In genomic region chr1:35390600-35391494, GRCh38 we compare ENCODE assay signal across 22 cellular contexts.
DNase-seq lines count a peak whose midpoint lies in the region; ATAC-seq, FAIRE-seq and TF ChIP-seq lines count a peak whose summit lies in the region.
"Had no signal": no experiment of that assay in that cellular context is flagged by ENCODE, and none has a peak within 500 bp of the region (broad histone marks: within the 10 kb centered on the region; RNA-seq: fewer than 3 reads in every experiment).

No MANE protein-coding gene starts in this region.

- H3K4me1 ChIP-seq in HUES48 (ENCODE audit: control insufficient read depth, insufficient read depth, low read length) (peaks cover 47% of the 10 kb centered on the region), astrocyte (ENCODE audit: insufficient read depth, low read length) (no peaks in the 10 kb centered on the region), kidney (ENCODE audit: control insufficient read depth in 1 of 2, insufficient read depth in 1 of 2, low read depth in 1 of 2, low read length in 2 of 2) (no peaks in the 10 kb centered on the region)
- H3K4me1 ChIP-seq: lower lobe of right lung had no signal

- H3K9me3 ChIP-seq in HUES48 (ENCODE audit: control insufficient read depth, insufficient read depth, low read length) (no peaks in the 10 kb centered on the region), astrocyte (ENCODE audit: insufficient read depth, low read depth, low read length) (no peaks in the 10 kb centered on the region), kidney (ENCODE audit: control insufficient read depth in 1 of 2, low read length in 2 of 2) (no peaks in the 10 kb centered on the region)
- H3K9me3 ChIP-seq: lower lobe of right lung had no signal

- H3K4me2 ChIP-seq in astrocyte (ENCODE audit: low read length) = no peak overlapping the region

- no peaks in the 10 kb centered on the region for H3K27me3 ChIP-seq in HUES48 (ENCODE audit: control insufficient read depth, insufficient read depth, low read length)
- H3K27me3 ChIP-seq in astrocyte (ENCODE audit: insufficient read depth, low read length) = no peaks in the 10 kb centered on the region

- H3K27ac ChIP-seq in HUES48 (ENCODE audit: low read depth, low read length) (peak overlapping the region; percentile 92), astrocyte (ENCODE audit: low read depth, low read length) (no peak overlapping the region), kidney (ENCODE audit: low read depth in 2 of 2, low read length in 2 of 2) (no peak overlapping the region)
- H3K27ac ChIP-seq: lower lobe of right lung had no signal

- no peak overlapping the region for H2AFZ ChIP-seq in astrocyte (ENCODE audit: low read depth, low read length)

- peak; percentile 21 for DNase-seq in AG10803 (ENCODE audit: low read depth)
- DNase-seq in astrocyte (ENCODE audit: low read depth) = peak; percentile 10
- peak; percentile 59 for DNase-seq in iPS-NIHi11 (ENCODE audit: low spot score)
- no peak for DNase-seq in stimulated activated effector memory CD8-positive, alpha-beta T cell treated with anti-CD3 and anti-CD28 coated beads, Interleukin-12 subunit alpha, Interleukin-12 subunit beta, amount 100 ng/mL, for 72 hours (ENCODE audit: low spot score in 2 of 2)
- DNase-seq in kidney = no peak
- no peak for DNase-seq in NCI-H446 treated with DMSO at 0.1 percent for 48 hours (lab: John Stamatoyannopoulos, UW)
- no peak for DNase-seq in NCI-H2196 (lab: John Stamatoyannopoulos, UW; ENCODE audit: unreplicated experiment)
- DNase-seq: cerebellar nuclear complex; DMS 273 treated with DMSO at 0.1 percent for 48 hours; effector CD4-positive, alpha-beta T cell; KG1; lower lobe of right lung; NCI-H1048; NCI-H2081 treated with DMSO at 0.1 percent for 48 hours; NCI-H524; SHP77; stimulated activated CD8-positive, alpha-beta memory T cell treated with anti-CD3 and anti-CD28 coated beads, Interleukin-4, amount 100 ng/mL, for 48 hours had no signal

- H3K4me3 ChIP-seq in AG10803 (ENCODE audit: low read length) (no peak overlapping the region), HUES48 (ENCODE audit: low read depth, low read length) (peak overlapping the region; percentile 15; the same call in 1 of the 2 replicates), astrocyte (ENCODE audit: insufficient read depth, low read depth, low read length) (no peak overlapping the region), kidney (ENCODE audit: low read length in 2 of 2) (no peak overlapping the region)
- H3K4me3 ChIP-seq: GM12878, lower lobe of right lung had no signal

- H3K36me3 Mint-ChIP-seq in astrocyte (ENCODE audit: low read depth, unreplicated experiment) = peaks cover 17% of the 10 kb centered on the region
- H3K36me3 Mint-ChIP-seq in stimulated activated effector memory CD8-positive, alpha-beta T cell treated with anti-CD3 and anti-CD28 coated beads, Interleukin-12 subunit alpha, Interleukin-12 subunit beta, amount 100 ng/mL, for 72 hours = peaks cover 87% of the 10 kb centered on the region

- H3K27ac Mint-ChIP-seq in astrocyte (ENCODE audit: unreplicated experiment) = no peak overlapping the region
- H3K27ac Mint-ChIP-seq in stimulated activated effector memory CD8-positive, alpha-beta T cell treated with anti-CD3 and anti-CD28 coated beads, Interleukin-12 subunit alpha, Interleukin-12 subunit beta, amount 100 ng/mL, for 72 hours = no peak overlapping the region

- peaks cover 62% of the 10 kb centered on the region for H3K36me3 ChIP-seq in HUES48 (ENCODE audit: control insufficient read depth, insufficient read depth, low read length)
- H3K36me3 ChIP-seq in astrocyte (ENCODE audit: insufficient read depth, low read length) = peaks cover 48% of the 10 kb centered on the region
- H3K36me3 ChIP-seq in kidney (ENCODE audit: control insufficient read depth in 1 of 2, insufficient read depth in 2 of 2, low read length in 2 of 2) = peaks cover 19 to 46% of the 10 kb centered on the region in 2 donors

- peaks cover 4% of the 10 kb centered on the region for H4K20me1 ChIP-seq in astrocyte (ENCODE audit: insufficient read depth, low read length)

- no peaks in the 10 kb centered on the region for H3K79me2 ChIP-seq in astrocyte (ENCODE audit: insufficient read depth, low read length)

- FAIRE-seq in astrocyte (lab: Jason Lieb, UNC) = no peak
- FAIRE-seq in kidney (lab: Jason Lieb, UNC) = no peak
- FAIRE-seq: GM12878 had no signal

- H3K4me1 Mint-ChIP-seq in astrocyte (ENCODE audit: low read depth, unreplicated experiment) = no peaks in the 10 kb centered on the region
- no peaks in the 10 kb centered on the region for H3K4me1 Mint-ChIP-seq in stimulated activated effector memory CD8-positive, alpha-beta T cell treated with anti-CD3 and anti-CD28 coated beads, Interleukin-12 subunit alpha, Interleukin-12 subunit beta, amount 100 ng/mL, for 72 hours

- intact Hi-C loops in kidney (cut with DNase I) = no loop called here

- no peaks in the 10 kb centered on the region for H3K27me3 Mint-ChIP-seq in astrocyte (ENCODE audit: low read depth, unreplicated experiment)
- H3K27me3 Mint-ChIP-seq: activated naive CD8-positive, alpha-beta T cell had no signal

- no peak overlapping the region for H3K4me3 Mint-ChIP-seq in astrocyte (ENCODE audit: unreplicated experiment)
- H3K4me3 Mint-ChIP-seq in stimulated activated effector memory CD8-positive, alpha-beta T cell treated with anti-CD3 and anti-CD28 coated beads, Interleukin-12 subunit alpha, Interleukin-12 subunit beta, amount 100 ng/mL, for 72 hours = no peak overlapping the region
- H3K4me3 Mint-ChIP-seq: activated naive CD8-positive, alpha-beta T cell; CD14-positive monocyte had no signal

- no peaks in the 10 kb centered on the region for H3K9me3 Mint-ChIP-seq in astrocyte (ENCODE audit: unreplicated experiment)
- no peaks in the 10 kb centered on the region for H3K9me3 Mint-ChIP-seq in stimulated activated effector memory CD8-positive, alpha-beta T cell treated with anti-CD3 and anti-CD28 coated beads, Interleukin-12 subunit alpha, Interleukin-12 subunit beta, amount 100 ng/mL, for 72 hours

- TF ChIP-seq CTCF in AG10803 (conservative IDR thresholded peaks at IDR 0.05; ENCODE audit: low read length) (no peak), astrocyte (IDR thresholded peaks at IDR 0.05; ENCODE audit: insufficient read depth, low read depth, low read length) (no peak), kidney (IDR thresholded peaks at IDR 0.05; ENCODE audit: borderline replicate concordance, extremely low read depth, insufficient read depth) (no peak)

- no peak for ATAC-seq in stimulated activated effector memory CD8-positive, alpha-beta T cell treated with anti-CD3 and anti-CD28 coated beads, Interleukin-12 subunit alpha, Interleukin-12 subunit beta, amount 100 ng/mL, for 72 hours
- ATAC-seq: esophagus mucosa, GM12878, lower lobe of right lung had no signal

- H3K9ac ChIP-seq in HUES48 (ENCODE audit: low read depth, low read length) (peak overlapping the region; percentile 56), astrocyte (ENCODE audit: low read length) (no peak overlapping the region), kidney (ENCODE audit: low read length in 2 of 2) (no peak overlapping the region)

Comparison
In these comparisons a context has a peak if more than half of its experiments do, and no peak if none do; other contexts are left out.
1. DNase-seq: peak in AG10803 (single experiment), astrocyte (single experiment) and iPS-NIHi11 (single experiment); none in stimulated activated effector memory CD8-positive, alpha-beta T cell treated with anti-CD3 and anti-CD28 coated beads, Interleukin-12 subunit alpha, Interleukin-12 subunit beta, amount 100 ng/mL, for 72 hours (0 of 2), kidney (single experiment), NCI-H446 treated with DMSO at 0.1 percent for 48 hours (single experiment) and NCI-H2196 (single experiment).